ENCODE assay signal across 8 cellular contexts in genomic region chr10:79779310-79779938, GRCh38. TPM values are rescaled to one million over a fixed set of nuclear protein-coding genes. Genes with fewer than 3 reads are reported as not detected.
DNase-seq lines count a peak whose midpoint lies in the region; ATAC-seq and TF ChIP-seq lines count a peak whose summit lies in the region.
"Not testable (repeated sequence)": the region's sequence is repeated elsewhere in the genome, so short reads cannot be mapped to it uniquely, and the experiment has no call there.

No MANE protein-coding gene starts in this region.

- H3K36me3 Mint-ChIP-seq in naive B cell: not testable (repeated sequence)

- DNase-seq in CMK (ENCODE audit: low read depth) (peak; percentile 58), SK-N-DZ (ENCODE audit: low spot score) (peak; percentile 12), fibroblast of mammary gland (ENCODE audit: low read depth) (peak; percentile 76), naive B cell (peak; percentile 53)
- DNase-seq in activated T-helper 9 cell treated with anti-CD3 and anti-CD28 coated beads, Interleukin-2, amount 50 U/mL, for 16 hours (ENCODE audit: low read depth): peak; percentile 30
- peak; percentile 29 to 41 for DNase-seq in stimulated activated CD8-positive, alpha-beta memory T cell treated with anti-CD3 and anti-CD28 coated beads, Interleukin-15, amount 100 ng/mL, for 48 hours (ENCODE audit: low read depth in 2 of 2)

- H3K27me3 Mint-ChIP-seq in naive B cell: not testable (repeated sequence)

- peak; percentile 41 for TF ChIP-seq CTCF in fibroblast of mammary gland (conservative IDR thresholded peaks at IDR 0.05; ENCODE audit: control insufficient read depth, insufficient read depth, low read depth, low read length)

- peak overlapping the region in 1 of 6 donors; percentile 49 for H3K27ac Mint-ChIP-seq in naive B cell

- H3K4me1 Mint-ChIP-seq in naive B cell: not testable (repeated sequence)

- not testable (repeated sequence) for H3K9me3 Mint-ChIP-seq in naive B cell

- ATAC-seq in GM21390 (IDR thresholded peaks at IDR 0.05; ENCODE audit: unreplicated experiment): peak; percentile 92
- ATAC-seq in HG03565 (IDR thresholded peaks at IDR 0.05; ENCODE audit: unreplicated experiment): peak; percentile 85
- peak; percentile 88 to 90 for ATAC-seq in naive B cell (ENCODE audit: low read depth in 2 of 2)

- H3K4me3 ChIP-seq in fibroblast of mammary gland (ENCODE audit: control insufficient read depth, low read depth, low read length): not testable (repeated sequence)

- peak overlapping the region in 2 of 8 donors; percentile 37 to 61 for H3K4me3 Mint-ChIP-seq in naive B cell

RNA-seq across cellular contexts. Expression of gene NUTM2E, which starts 47.1 kb away (rescaled TPM):
- polyA plus RNA-seq in SK-N-DZ (2014; cell fraction: cytosol; rRNA removed): not detected in 2 replicates
- polyA plus RNA-seq in SK-N-DZ (2014; cell fraction: nucleus; rRNA removed): not detected in 2 replicates
- not detected for polyA plus RNA-seq in naive B cell (ENCODE audit: low read depth in 6 of 6)

Comparison
In these comparisons a context has a peak if more than half of its experiments do, and no peak if none do; other contexts are left out.
1. DNase-seq: peak in every context shown above with its lines; median percentile 76 in fibroblast of mammary gland; 58 in CMK; 53 in naive B cell; 35 in stimulated activated CD8-positive, alpha-beta memory T cell treated with anti-CD3 and anti-CD28 coated beads, Interleukin-15, amount 100 ng/mL, for 48 hours; 30 in activated T-helper 9 cell treated with anti-CD3 and anti-CD28 coated beads, Interleukin-2, amount 50 U/mL, for 16 hours; 12 in SK-N-DZ.